Comparison of ENCODE assay signal across 21 cellular contexts in the genomic region with DNA sequence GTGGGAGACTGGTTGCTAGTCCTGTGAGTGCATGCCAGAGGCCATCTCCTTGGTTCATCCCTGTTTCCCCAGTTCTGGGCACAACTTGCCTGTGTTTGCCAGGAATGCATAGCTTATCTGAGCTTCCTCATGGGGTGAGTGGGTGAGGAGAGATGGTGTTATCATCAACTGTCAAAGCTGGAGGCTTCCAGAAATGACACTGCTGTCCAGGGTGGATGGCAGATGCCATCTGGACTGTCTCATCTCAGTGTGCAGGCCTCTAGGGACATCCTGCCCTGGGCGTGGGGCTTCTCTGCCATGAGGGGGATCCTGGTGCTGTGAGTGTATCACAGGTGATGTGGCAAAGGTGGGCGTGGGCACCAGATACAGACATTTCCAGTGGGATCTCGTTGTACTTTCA.
DNase-seq lines count a peak whose midpoint lies in the region; ATAC-seq and TF ChIP-seq lines count a peak whose summit lies in the region.
"Had no signal": no experiment of that assay in that cellular context is flagged by ENCODE, and none has a peak within 500 bp of the region (broad histone marks: within the 10 kb centered on the region; RNA-seq: fewer than 3 reads in every experiment).

No MANE protein-coding gene starts in this region.

- ATAC-seq in SK-N-SH treated with all-trans-retinoic acid at 6 μM for 48 hours (no peak), heart left ventricle (peak in 3 of 4 donors; percentile 74 to 87 (median 83)), left cardiac atrium (peak; percentile 94 to 99)
- peak; percentile 25 for ATAC-seq in stimulated activated memory B cell treated with anti-CD40 and anti-IgM and Interleukin-4, amounts not matched to agents 10 μg/mL and 1 μg/mL and 100 μg/mL, for 72 hours
- ATAC-seq in stimulated activated naive B cell treated with anti-CD40 and anti-IgM and Interleukin-4, amounts not matched to agents 10 μg/mL and 1 μg/mL and 100 μg/mL, for 72 hours (replicated peaks), result no peak
- ATAC-seq: GM23338 had no signal

- no peak for TF ChIP-seq POLR2A in heart left ventricle (IDR thresholded peaks at IDR 0.05)

- H4K20me1 ChIP-seq in SK-N-SH (ENCODE audit: insufficient read depth), result no peaks in the 10 kb centered on the region
- H4K20me1 ChIP-seq: BLaER1 treated with 17β-estradiol and CSF1 and Interleukin-3, amounts not matched to agents 10 nM and 100 nM had no signal

- TF ChIP-seq CTCF in SK-N-SH (IDR thresholded peaks at IDR 0.05) (no peak), heart left ventricle (IDR thresholded peaks at IDR 0.05) (no peak), left ventricle myocardium inferior (IDR thresholded peaks at IDR 0.05; ENCODE audit: borderline replicate concordance) (no peak)

- no peak overlapping the region for H2AFZ ChIP-seq in SK-N-SH (ENCODE audit: low read depth)
- H2AFZ ChIP-seq: GM23338 had no signal

- no peaks in the 10 kb centered on the region for H3K36me3 Mint-ChIP-seq in stimulated activated memory B cell treated with anti-CD40 and anti-IgM and Interleukin-4, amounts not matched to agents 10 μg/mL and 1 μg/mL and 100 μg/mL, for 72 hours
- H3K36me3 Mint-ChIP-seq in stimulated activated naive B cell treated with anti-CD40 and anti-IgM and Interleukin-4, amounts not matched to agents 10 μg/mL and 1 μg/mL and 100 μg/mL, for 72 hours, result no peaks in the 10 kb centered on the region
- H3K36me3 Mint-ChIP-seq: CD14-positive monocyte had no signal

- H3K4me1 Mint-ChIP-seq in stimulated activated memory B cell treated with anti-CD40 and anti-IgM and Interleukin-4, amounts not matched to agents 10 μg/mL and 1 μg/mL and 100 μg/mL, for 72 hours, result no peaks in the 10 kb centered on the region
- H3K4me1 Mint-ChIP-seq in stimulated activated naive B cell treated with anti-CD40 and anti-IgM and Interleukin-4, amounts not matched to agents 10 μg/mL and 1 μg/mL and 100 μg/mL, for 72 hours, result no peaks in the 10 kb centered on the region
- H3K4me1 Mint-ChIP-seq: B cell, CD14-positive monocyte, GM23338 had no signal

- H3K9ac ChIP-seq in SK-N-SH, result no peak overlapping the region
- H3K9ac ChIP-seq: BLaER1 treated with 17β-estradiol and CSF1 and Interleukin-3, amounts not matched to agents 10 nM and 100 nM had no signal

- no peaks in the 10 kb centered on the region for H3K9me2 ChIP-seq in SK-N-SH

- no peak overlapping the region for H3K4me3 Mint-ChIP-seq in stimulated activated memory B cell treated with anti-CD40 and anti-IgM and Interleukin-4, amounts not matched to agents 10 μg/mL and 1 μg/mL and 100 μg/mL, for 72 hours
- H3K4me3 Mint-ChIP-seq in stimulated activated naive B cell treated with anti-CD40 and anti-IgM and Interleukin-4, amounts not matched to agents 10 μg/mL and 1 μg/mL and 100 μg/mL, for 72 hours, result no peak overlapping the region
- H3K4me3 Mint-ChIP-seq: B cell; CD14-positive monocyte; CD4-positive, alpha-beta T cell; GM23338; HFFc6 had no signal

- WGBS in SK-N-SH (ENCODE audit: low lambda C conversion rate), result 6% methylated on average over 3 of the region's 3 CpGs
- 39 to 65% (median 51%) methylated on average over 2 to 3 of the region's 3 CpGs for WGBS in heart left ventricle, 4 donors

- no peaks in the 10 kb centered on the region for H3K79me2 ChIP-seq in SK-N-SH (ENCODE audit: insufficient read depth)

- H3K9me3 Mint-ChIP-seq in stimulated activated memory B cell treated with anti-CD40 and anti-IgM and Interleukin-4, amounts not matched to agents 10 μg/mL and 1 μg/mL and 100 μg/mL, for 72 hours, result peaks cover 3% of the 10 kb centered on the region
- H3K9me3 Mint-ChIP-seq in stimulated activated naive B cell treated with anti-CD40 and anti-IgM and Interleukin-4, amounts not matched to agents 10 μg/mL and 1 μg/mL and 100 μg/mL, for 72 hours, result peaks cover 7 to 12% of the 10 kb centered on the region in 2 donors
- H3K9me3 Mint-ChIP-seq: GM23338 had no signal

- H3K4me3 ChIP-seq in SK-N-SH (ENCODE audit: low read depth in 2 of 2, low read length in 1 of 2) (no peak overlapping the region), heart left ventricle (no peak overlapping the region), left ventricle myocardium inferior (no peak overlapping the region)
- H3K4me3 ChIP-seq: BLaER1 treated with 17β-estradiol and CSF1 and Interleukin-3, amounts not matched to agents 10 nM and 100 nM; GM23338; HAP-1 had no signal

- intact Hi-C loops in heart left ventricle (cut with DNase I), result no loop called here
- intact Hi-C loops in left ventricle myocardium inferior (cut with micrococcal nuclease), result no loop called here
- intact Hi-C loops in left cardiac atrium (cut with DNase I), result no loop called here

- CTCF ChIA-PET in SK-N-SH (lab: Yijun Ruan, JAX), result interaction anchor here (0.7 kb wide), 1 partner anchor 308 kb away, joined by 3 read pairs; no protein-coding TSS in a partner anchor

- no peak overlapping the region for H3K4me2 ChIP-seq in SK-N-SH
- H3K4me2 ChIP-seq: BLaER1 treated with 17β-estradiol and CSF1 and Interleukin-3, amounts not matched to agents 10 nM and 100 nM; GM23338 had no signal

- no peaks in the 10 kb centered on the region for H3K27me3 ChIP-seq in SK-N-SH (ENCODE audit: insufficient read depth)
- no peaks in the 10 kb centered on the region for H3K27me3 ChIP-seq in heart left ventricle
- no peaks in the 10 kb centered on the region for H3K27me3 ChIP-seq in left ventricle myocardium inferior (ENCODE audit: low read depth)
- H3K27me3 ChIP-seq: BLaER1 treated with 17β-estradiol and CSF1 and Interleukin-3, amounts not matched to agents 10 nM and 100 nM had no signal

- TF ChIP-seq EP300 in SK-N-SH (IDR thresholded peaks at IDR 0.05; ENCODE audit: borderline replicate concordance in 1 of 2, low read depth in 1 of 2, low read length in 1 of 2), result peak in 1 of 2 experiments; percentile 91; a peak in 2 of 4 replicates

- H3K4me1 ChIP-seq in SK-N-SH (ENCODE audit: control insufficient read depth in 1 of 2, insufficient read depth in 2 of 2, low read depth in 1 of 2, low read length in 1 of 2) (peaks cover 0 to 15% of the 10 kb centered on the region in 2 experiments; a peak in 2 of 4 replicates), heart left ventricle (peaks cover 0 to 2% (median 0%) of the 10 kb centered on the region in 12 donors), left ventricle myocardium inferior (no peaks in the 10 kb centered on the region)
- H3K4me1 ChIP-seq: BLaER1 treated with 17β-estradiol and CSF1 and Interleukin-3, amounts not matched to agents 10 nM and 100 nM; HAP-1 had no signal

- H3K27ac ChIP-seq in SK-N-SH (ENCODE audit: low read depth in 2 of 2, low read length in 1 of 2) (peak overlapping the region in 1 of 2 experiments; percentile 35; a peak in 1 of 4 replicates), heart left ventricle (no peak overlapping the region), left ventricle myocardium inferior (replicated peaks) (no peak overlapping the region)
- H3K27ac ChIP-seq: 22Rv1; BLaER1 treated with 17β-estradiol and CSF1 and Interleukin-3, amounts not matched to agents 10 nM and 100 nM had no signal

- no peaks in the 10 kb centered on the region for H3F3A ChIP-seq in SK-N-SH (replicated peaks; ENCODE audit: insufficient read depth)

- no peak for TF ChIP-seq RAD21 in SK-N-SH (IDR thresholded peaks at IDR 0.05; ENCODE audit: low read length)

- H3K27me3 Mint-ChIP-seq in stimulated activated memory B cell treated with anti-CD40 and anti-IgM and Interleukin-4, amounts not matched to agents 10 μg/mL and 1 μg/mL and 100 μg/mL, for 72 hours, result no peaks in the 10 kb centered on the region
- H3K27me3 Mint-ChIP-seq in stimulated activated naive B cell treated with anti-CD40 and anti-IgM and Interleukin-4, amounts not matched to agents 10 μg/mL and 1 μg/mL and 100 μg/mL, for 72 hours, result no peaks in the 10 kb centered on the region
- H3K27me3 Mint-ChIP-seq: B cell; CD4-positive, alpha-beta T cell had no signal

- no peak overlapping the region for H3K27ac Mint-ChIP-seq in stimulated activated memory B cell treated with anti-CD40 and anti-IgM and Interleukin-4, amounts not matched to agents 10 μg/mL and 1 μg/mL and 100 μg/mL, for 72 hours
- H3K27ac Mint-ChIP-seq in stimulated activated naive B cell treated with anti-CD40 and anti-IgM and Interleukin-4, amounts not matched to agents 10 μg/mL and 1 μg/mL and 100 μg/mL, for 72 hours, result no peak overlapping the region
- H3K27ac Mint-ChIP-seq: B cell; CD14-positive monocyte; CD4-positive, alpha-beta T cell; GM23338; HFFc6 had no signal

- H3K9me3 ChIP-seq in SK-N-SH, result peaks cover 12% of the 10 kb centered on the region; the same call in 1 of the 2 replicates
- peaks cover 0 to 6% (median 0%) of the 10 kb centered on the region in 12 donors for H3K9me3 ChIP-seq in heart left ventricle
- no peaks in the 10 kb centered on the region for H3K9me3 ChIP-seq in left ventricle myocardium inferior (replicated peaks)
- H3K9me3 ChIP-seq: BLaER1 treated with 17β-estradiol and CSF1 and Interleukin-3, amounts not matched to agents 10 nM and 100 nM; HAP-1 had no signal

- POLR2A ChIA-PET in SK-N-SH (lab: Yijun Ruan, JAX), result no interaction called here

- H3K36me3 ChIP-seq in SK-N-SH (replicated peaks in 1 of 2; ENCODE audit: control insufficient read depth in 1 of 2, insufficient read depth in 2 of 2, low read length in 1 of 2), result no peaks in the 10 kb centered on the region
- no peaks in the 10 kb centered on the region for H3K36me3 ChIP-seq in heart left ventricle
- no peaks in the 10 kb centered on the region for H3K36me3 ChIP-seq in left ventricle myocardium inferior
- H3K36me3 ChIP-seq: BLaER1 treated with 17β-estradiol and CSF1 and Interleukin-3, amounts not matched to agents 10 nM and 100 nM; HAP-1 had no signal

- DNase-seq in SK-N-SH (peak; percentile 72), heart left ventricle (peak in 1 of 5 donors; percentile 10), left ventricle myocardium inferior (no peak), left cardiac atrium (peak; percentile 24), hypothalamus (lab: John Stamatoyannopoulos, UW) (no peak)
- DNase-seq in stimulated activated naive B cell treated with anti-CD40 and anti-IgM and Interleukin-4, amounts not matched to agents 10 μg/mL and 1 μg/mL and 100 μg/mL, for 72 hours, result no peak
- DNase-seq: Calu3; CD4-positive, alpha-beta T cell; COR-L47; DMS53; DMS79 treated with DMSO at 0.1 percent for 48 hours; GF-D8; HFFc6 had no signal

TF ChIP-seq in SK-N-SH, 30 proteins besides CTCF, POLR2A, EP300 and RAD21 (continues in another document):
- TF ChIP-seq FOSL2 (IDR thresholded peaks at IDR 0.05; ENCODE audit: borderline replicate concordance, low read depth) (no peak), MXI1 (IDR thresholded peaks at IDR 0.05; ENCODE audit: low read depth, low read length) (no peak), RCOR1 (IDR thresholded peaks at IDR 0.05; ENCODE audit: low read length) (peak; percentile 84), FOXJ3 (CRISPR knock-in tag; IDR thresholded peaks at IDR 0.05) (peak; percentile 92), CHD2 (IDR thresholded peaks at IDR 0.05; ENCODE audit: low read length, partially characterized antibody) (peak; percentile 59)

TF ChIP-seq in SK-N-SH treated with all-trans-retinoic acid at 6 μM for 48 hours, 23 proteins besides CTCF, POLR2A, EP300 and RAD21 (continues in another document):
- TF ChIP-seq BACH2 (CRISPR knock-in tag; IDR thresholded peaks at IDR 0.05; ENCODE audit: borderline replicate concordance) (no peak), SNAI2 (CRISPR knock-in tag; IDR thresholded peaks at IDR 0.05) (no peak), ZNF565 (CRISPR knock-in tag; conservative IDR thresholded peaks at IDR 0.05; ENCODE audit: low read depth) (no peak), ZNF70 (CRISPR knock-in tag; IDR thresholded peaks at IDR 0.05) (no peak), ZC3H10 (CRISPR knock-in tag; IDR thresholded peaks at IDR 0.05) (no peak), ESRRG (CRISPR knock-in tag; IDR thresholded peaks at IDR 0.05) (no peak)

Comparison
In these comparisons a context has a peak if more than half of its experiments do, and no peak if none do; other contexts are left out.
1. DNase-seq: peak in SK-N-SH (single experiment) and left cardiac atrium (single experiment); none in left ventricle myocardium inferior (single experiment), hypothalamus (0 of 51) and stimulated activated naive B cell treated with anti-CD40 and anti-IgM and Interleukin-4, amounts not matched to agents 10 μg/mL and 1 μg/mL and 100 μg/mL, for 72 hours (single experiment).
2. ATAC-seq: peak in heart left ventricle (3 of 4), left cardiac atrium (2 of 2) and stimulated activated memory B cell treated with anti-CD40 and anti-IgM and Interleukin-4, amounts not matched to agents 10 μg/mL and 1 μg/mL and 100 μg/mL, for 72 hours (single experiment); none in SK-N-SH treated with all-trans-retinoic acid at 6 μM for 48 hours (single experiment) and stimulated activated naive B cell treated with anti-CD40 and anti-IgM and Interleukin-4, amounts not matched to agents 10 μg/mL and 1 μg/mL and 100 μg/mL, for 72 hours (0 of 2).